27 cellular contexts compared by ENCODE assay signal in the genomic region with DNA sequence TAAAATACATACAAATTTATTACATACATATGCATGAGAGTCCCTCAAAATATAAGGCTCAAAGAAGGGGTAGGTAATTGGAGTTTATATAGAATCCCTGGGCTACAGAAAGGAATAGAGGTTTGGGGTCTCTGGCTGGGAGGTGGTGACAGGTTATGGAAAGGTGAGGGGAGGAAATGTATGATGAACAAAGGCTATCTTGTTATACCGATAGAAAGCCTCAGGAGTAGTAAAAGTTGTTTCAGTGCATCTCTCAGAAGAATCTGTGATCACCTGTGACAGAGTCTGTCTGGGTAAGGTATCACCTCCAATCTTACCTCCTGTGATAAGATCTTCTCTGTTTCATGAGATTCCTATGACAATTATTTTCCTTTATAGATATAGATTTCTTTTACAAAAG.
"Had no signal": no experiment of that assay in that cellular context is flagged by ENCODE, and none has a peak within 500 bp of the region (broad histone marks: within the 10 kb centered on the region; RNA-seq: fewer than 3 reads in every experiment).

No MANE protein-coding gene starts in this region.

- H3K4me3 ChIP-seq: colonic mucosa, coronary artery, dorsolateral prefrontal cortex, esophagus muscularis mucosa, esophagus squamous epithelium, gastrocnemius medialis, gastroesophageal sphincter, heart left ventricle, heart right ventricle had no signal

- H3K36me3 ChIP-seq: colonic mucosa, esophagus muscularis mucosa, esophagus squamous epithelium, gastrocnemius medialis, gastroesophageal sphincter, heart left ventricle, heart right ventricle had no signal

- H3K27ac ChIP-seq: colonic mucosa, coronary artery, dorsolateral prefrontal cortex, epithelial cell of prostate, esophagus muscularis mucosa, esophagus squamous epithelium, foreskin keratinocyte, gastrocnemius medialis, gastroesophageal sphincter, heart left ventricle, heart right ventricle had no signal

- H3K9me3 ChIP-seq: colonic mucosa, esophagus squamous epithelium, gastrocnemius medialis, gastroesophageal sphincter had no signal

- FAIRE-seq: colon, endometrium, endothelial cell of umbilical vein, frontal cortex had no signal

- H3K4me1 ChIP-seq: colonic mucosa, esophagus muscularis mucosa, esophagus squamous epithelium, foreskin keratinocyte, gastrocnemius medialis, gastroesophageal sphincter, heart right ventricle had no signal

- DNase-seq: colonic mucosa; cortex of kidney; dermis blood vessel endothelial cell; dorsolateral prefrontal cortex; effector CD4-positive, alpha-beta T cell; effector CD8-positive, alpha-beta T cell; effector memory CD4-positive, alpha-beta T cell; effector memory CD8-positive, alpha-beta T cell; endodermal cell; erythroblast; esophagus squamous epithelium; foreskin fibroblast; foreskin keratinocyte; foreskin melanocyte; gastrocnemius medialis; glutamatergic neuron; head of caudate nucleus; heart left ventricle; heart right ventricle had no signal
